Comparison of ENCODE assay signal across 11 cellular contexts in the genomic region with DNA sequence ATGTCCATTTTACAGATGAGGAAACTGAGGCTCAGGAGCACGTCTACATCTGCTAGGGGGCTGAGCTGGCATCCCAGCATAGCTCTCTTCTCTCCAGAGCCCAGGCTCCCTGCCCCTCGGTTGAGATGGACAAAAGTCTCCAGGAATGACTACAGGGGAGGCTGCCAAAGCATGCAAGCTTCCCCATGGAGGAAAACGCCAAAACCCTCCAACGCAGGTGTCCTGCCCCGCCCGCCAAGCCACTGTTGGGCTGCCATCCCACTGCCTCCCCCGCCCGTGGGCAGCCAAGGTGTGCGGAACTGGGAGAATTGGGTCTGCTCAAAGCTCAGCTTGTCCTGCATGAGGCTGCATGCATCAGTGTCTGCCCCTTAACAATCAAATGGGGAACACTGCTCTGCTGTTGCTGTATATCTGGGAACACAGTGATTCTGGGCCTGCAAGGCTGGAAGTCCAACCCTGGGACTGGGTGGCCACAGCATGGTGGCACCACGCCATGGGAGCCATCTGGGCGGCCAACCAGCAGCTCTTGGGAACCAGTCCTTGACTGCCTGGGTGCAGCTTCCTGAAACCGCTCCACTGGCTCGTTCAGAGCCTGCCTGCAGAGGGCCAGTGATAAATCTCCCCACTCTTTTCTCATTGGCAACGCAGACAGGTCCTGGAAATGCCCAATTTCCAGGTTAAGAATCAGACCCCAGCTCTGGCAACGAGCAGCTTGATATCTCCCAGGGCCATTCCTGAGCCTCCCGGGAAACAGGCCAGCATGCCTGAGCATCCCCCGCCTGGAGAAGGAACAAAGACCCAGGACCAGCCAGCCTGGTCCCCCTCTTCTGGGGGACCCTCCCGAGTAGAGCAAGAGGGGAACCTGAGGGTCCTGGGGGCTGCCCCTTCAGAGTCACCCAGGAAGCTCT. TPM values are rescaled to one million over a fixed set of nuclear protein-coding genes. Genes with fewer than 3 reads are reported as not detected.
DNase-seq lines count a peak whose midpoint lies in the region; ATAC-seq and TF ChIP-seq lines count a peak whose summit lies in the region.
"Had no signal": no experiment of that assay in that cellular context is flagged by ENCODE, and none has a peak within 500 bp of the region (broad histone marks: within the 10 kb centered on the region; RNA-seq: fewer than 3 reads in every experiment).

No MANE protein-coding gene starts in this region.

- H3K9me3 ChIP-seq in tibial nerve, result no peaks in the 10 kb centered on the region

- no peak for TF ChIP-seq POLR2A in tibial nerve (IDR thresholded peaks at IDR 0.05)

- WGBS in tibial nerve, 2 donors, result 70 to 80% methylated on average over 11 to 14 of the region's 18 CpGs

- no peaks in the 10 kb centered on the region for H3K36me3 Mint-ChIP-seq in activated CD8-positive, alpha-beta memory T cell treated with anti-CD3 and anti-CD28 coated beads, Interleukin-2, amount 10 ng/mL, durations not matched to agents 7 days and 5 days
- H3K36me3 Mint-ChIP-seq in brain (no peaks in the 10 kb centered on the region), type B pancreatic cell (no peaks in the 10 kb centered on the region)

- peak overlapping the region in 1 of 4 donors; percentile 75 for H3K27ac ChIP-seq in tibial nerve

- TF ChIP-seq CTCF in brain (conservative IDR thresholded peaks at IDR 0.05), result no peak
- TF ChIP-seq CTCF in type B pancreatic cell (conservative IDR thresholded peaks at IDR 0.05), result no peak
- no peak for TF ChIP-seq CTCF in tibial nerve (IDR thresholded peaks at IDR 0.05)

- no peaks in the 10 kb centered on the region for H3K27me3 Mint-ChIP-seq in activated CD8-positive, alpha-beta memory T cell treated with anti-CD3 and anti-CD28 coated beads, Interleukin-2, amount 10 ng/mL, durations not matched to agents 7 days and 5 days
- no peaks in the 10 kb centered on the region for H3K27me3 Mint-ChIP-seq in brain
- H3K27me3 Mint-ChIP-seq in type B pancreatic cell, result no peaks in the 10 kb centered on the region

- H3K9me3 Mint-ChIP-seq in activated CD8-positive, alpha-beta memory T cell treated with anti-CD3 and anti-CD28 coated beads, Interleukin-2, amount 10 ng/mL, durations not matched to agents 7 days and 5 days (ENCODE audit: low read depth), result no peaks in the 10 kb centered on the region
- H3K9me3 Mint-ChIP-seq in brain (no peaks in the 10 kb centered on the region), type B pancreatic cell (no peaks in the 10 kb centered on the region)

- no peak for TF ChIP-seq EP300 in tibial nerve (IDR thresholded peaks at IDR 0.05)

- peaks cover 81% of the 10 kb centered on the region for H3K4me1 Mint-ChIP-seq in activated CD8-positive, alpha-beta memory T cell treated with anti-CD3 and anti-CD28 coated beads, Interleukin-2, amount 10 ng/mL, durations not matched to agents 7 days and 5 days
- peaks cover 80% of the 10 kb centered on the region for H3K4me1 Mint-ChIP-seq in brain
- H3K4me1 Mint-ChIP-seq in type B pancreatic cell (ENCODE audit: unreplicated experiment), result peaks cover 46% of the 10 kb centered on the region

- DNase-seq in activated CD8-positive, alpha-beta memory T cell treated with anti-CD3 and anti-CD28 coated beads, Interleukin-2, amount 10 ng/mL, durations not matched to agents 7 days and 5 days, result no peak
- no peak for DNase-seq in activated CD8-positive, alpha-beta memory T cell treated with anti-CD3 and anti-CD28 coated beads for 24 hours
- DNase-seq in midbrain (lab: John Stamatoyannopoulos, UW) (peak; percentile 92), type B pancreatic cell (ENCODE audit: extremely low spot score, unreplicated experiment) (no peak), tibial nerve (ENCODE audit: low spot score in 2 of 2) (no peak), LoVo (ENCODE audit: low spot score) (no peak)
- DNase-seq: activated CD4-positive, alpha-beta T cell treated with anti-CD3 and anti-CD28 coated beads for 1 hour; effector CD4-positive, alpha-beta T cell; stimulated activated CD8-positive, alpha-beta memory T cell treated with anti-CD3 and anti-CD28 coated beads, Interleukin-4, amount 100 ng/mL, for 48 hours had no signal

- H3K4me3 ChIP-seq in tibial nerve, result no peak overlapping the region

- no peaks in the 10 kb centered on the region for H3K36me3 ChIP-seq in tibial nerve

- H3K27ac Mint-ChIP-seq in activated CD8-positive, alpha-beta memory T cell treated with anti-CD3 and anti-CD28 coated beads, Interleukin-2, amount 10 ng/mL, durations not matched to agents 7 days and 5 days, result peak overlapping the region; percentile 90
- peak overlapping the region; percentile 75 to 96 (median 84) for H3K27ac Mint-ChIP-seq in brain
- peak overlapping the region; percentile 65 for H3K27ac Mint-ChIP-seq in type B pancreatic cell

- no peaks in the 10 kb centered on the region for H3K27me3 ChIP-seq in tibial nerve

- peaks cover 0 to 96% (median 88%) of the 10 kb centered on the region in 4 donors for H3K4me1 ChIP-seq in tibial nerve

- no peak overlapping the region for H3K4me3 Mint-ChIP-seq in activated CD8-positive, alpha-beta memory T cell treated with anti-CD3 and anti-CD28 coated beads, Interleukin-2, amount 10 ng/mL, durations not matched to agents 7 days and 5 days
- H3K4me3 Mint-ChIP-seq in brain, result peak overlapping the region; percentile 44 to 84 (median 51)
- peak overlapping the region; percentile 32 for H3K4me3 Mint-ChIP-seq in type B pancreatic cell

- CTCF ChIA-PET in activated CD8-positive, alpha-beta memory T cell treated with anti-CD3 and anti-CD28 coated beads, Interleukin-2, amount 10 ng/mL, durations not matched to agents 7 days and 5 days (lab: Charles Lee), result interaction anchor here (1.3 to 25.4 kb wide), 3 partner anchors 30 to 69 kb away, joined by 4 to 505 read pairs (median 6); no protein-coding TSS in a partner anchor

- no peak for ATAC-seq in activated CD8-positive, alpha-beta memory T cell treated with anti-CD3 and anti-CD28 coated beads, Interleukin-2, amount 10 ng/mL, durations not matched to agents 7 days and 5 days
- no peak for ATAC-seq in GM21786 (IDR thresholded peaks at IDR 0.05; ENCODE audit: unreplicated experiment)

RNA-seq across cellular contexts. Expression of gene RALGDS, which starts 3.5 kb away (rescaled TPM):
- total RNA-seq in activated CD8-positive, alpha-beta memory T cell treated with anti-CD3 and anti-CD28 coated beads, Interleukin-2, amount 10 ng/mL, durations not matched to agents 7 days and 5 days, result 100 to 1,000 TPM; 103 to 114 TPM
- 168 TPM for polyA plus RNA-seq in brain (ENCODE audit: insufficient read depth, low read depth, low replicate concordance)
- 64.8 and 86.3 TPM in 2 replicates for total RNA-seq in type B pancreatic cell (ENCODE audit: low replicate concordance)
- total RNA-seq in tibial nerve, result 10 to 100 TPM; 34.5 to 60.0 (median 48.7) TPM

RNA-seq across cellular contexts. Expression of gene GBGT1, which starts 46.2 kb away (rescaled TPM):
- total RNA-seq in activated CD8-positive, alpha-beta memory T cell treated with anti-CD3 and anti-CD28 coated beads, Interleukin-2, amount 10 ng/mL, durations not matched to agents 7 days and 5 days, result 1 to 10 TPM; 3.9 to 5.7 TPM
- polyA plus RNA-seq in brain (ENCODE audit: insufficient read depth, low read depth, low replicate concordance), result 6.6 TPM
- total RNA-seq in type B pancreatic cell (ENCODE audit: low replicate concordance) (21.0 and 54.9 TPM in 2 replicates), tibial nerve (10 to 100 TPM; 15.3 to 63.3 (median 36.8) TPM)

RNA-seq across cellular contexts. Expression of gene CEL, which starts 55.7 kb away (rescaled TPM):
- total RNA-seq in activated CD8-positive, alpha-beta memory T cell treated with anti-CD3 and anti-CD28 coated beads, Interleukin-2, amount 10 ng/mL, durations not matched to agents 7 days and 5 days, result 1 to 10 TPM; 1.7 to 1.9 TPM
- polyA plus RNA-seq in brain (ENCODE audit: insufficient read depth, low read depth, low replicate concordance), result 0.92 TPM
- 4.5 and 4.9 TPM in 2 replicates for total RNA-seq in type B pancreatic cell (ENCODE audit: low replicate concordance)
- 10 to 100 TPM in 1 of 4 donors, 1 to 10 TPM in 3; 1.7 to 10.5 (median 2.6) TPM for total RNA-seq in tibial nerve
